Comparison of ENCODE assay signal across 16 cellular contexts in the genomic region with DNA sequence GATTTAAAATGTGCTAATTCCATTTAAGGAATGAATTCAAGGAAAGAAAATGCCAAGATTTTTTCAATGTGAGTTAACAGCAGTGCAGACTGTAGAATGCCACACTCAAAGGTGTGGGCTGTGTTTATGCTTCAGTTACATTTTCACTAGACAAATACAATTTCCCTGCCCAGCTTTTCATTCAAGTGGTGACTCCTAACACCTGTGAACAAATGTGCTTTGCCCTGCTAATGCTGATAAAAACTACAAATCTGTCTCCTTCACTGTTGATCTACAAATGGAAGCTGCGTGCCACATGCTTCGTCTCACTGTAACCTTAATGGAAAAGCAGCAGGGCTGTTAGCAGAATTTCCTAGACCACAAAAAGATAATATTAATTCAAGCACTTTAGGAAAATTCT. TPM values are rescaled to one million over a fixed set of nuclear protein-coding genes. Genes with fewer than 3 reads are reported as not detected.
A peak's percentile ranks its signal among the peaks of the same experiment; 100 is the strongest.
DNase-seq lines count a peak whose midpoint lies in the region; ATAC-seq, FAIRE-seq and TF ChIP-seq lines count a peak whose summit lies in the region.
"Had no signal": no experiment of that assay in that cellular context is flagged by ENCODE, and none has a peak within 500 bp of the region (broad histone marks: within the 10 kb centered on the region; RNA-seq: fewer than 3 reads in every experiment).

No MANE protein-coding gene starts in this region.

- ATAC-seq in pancreas, result peak in 3 of 4 donors; percentile 19 to 70 (median 61)
- ATAC-seq in GM19455 (IDR thresholded peaks at IDR 0.05; ENCODE audit: unreplicated experiment), result no peak

- peak overlapping the region; percentile 48 for H2AFZ ChIP-seq in OCI-LY3 (ENCODE audit: low read depth, low read length)

- H3K36me3 ChIP-seq in OCI-LY3 (replicated peaks; ENCODE audit: low read depth, low read length) (peaks cover 19% of the 10 kb centered on the region), pancreas (no peaks in the 10 kb centered on the region)
- H3K36me3 ChIP-seq: BLaER1 treated with 17β-estradiol and CSF1 and Interleukin-3, amounts not matched to agents 10 nM and 100 nM had no signal

- peak overlapping the region; percentile 62 for H3K4me2 ChIP-seq in OCI-LY3 (ENCODE audit: low read length)
- H3K4me2 ChIP-seq: BLaER1 treated with 17β-estradiol and CSF1 and Interleukin-3, amounts not matched to agents 10 nM and 100 nM had no signal

- 46 to 56% methylated on average over 2 of the region's 2 CpGs for WGBS in pancreas, 2 donors

- peak overlapping the region; percentile 45; the same call in 1 of the 2 replicates for H3K4me3 ChIP-seq in OCI-LY3 (ENCODE audit: low read length)
- no peak overlapping the region for H3K4me3 ChIP-seq in pancreas
- H3K4me3 ChIP-seq: BLaER1 treated with 17β-estradiol and CSF1 and Interleukin-3, amounts not matched to agents 10 nM and 100 nM had no signal

- H3K27me3 ChIP-seq in OCI-LY3 (ENCODE audit: low read depth, low read length), result no peaks in the 10 kb centered on the region
- H3K27me3 ChIP-seq in pancreas, result no peaks in the 10 kb centered on the region
- H3K27me3 ChIP-seq: BLaER1 treated with 17β-estradiol and CSF1 and Interleukin-3, amounts not matched to agents 10 nM and 100 nM had no signal

- peak in 2 of 3 experiments; percentile 41 to 86 for DNase-seq in NCI-H1417 (lab: John Stamatoyannopoulos, UW)
- DNase-seq in NCI-H2171 treated with DMSO at 0.1 percent for 48 hours (lab: John Stamatoyannopoulos, UW), result peak; percentile 90
- DNase-seq in pancreas, result no peak
- DNase-seq in RPMI8226, result no peak
- no peak for DNase-seq in activated CD4-positive, CD25-positive, alpha-beta regulatory T cell treated with anti-CD3 and anti-CD28 coated beads, Interleukin-2, amount 50 U/mL, for 72 hours
- DNase-seq: ACHN; CD4-positive, CD25-positive, alpha-beta regulatory T cell; DND-41; GDM1; HCEC 1CT; HFFc6 had no signal

- H3K27ac ChIP-seq in OCI-LY3 (ENCODE audit: low read length) (peak overlapping the region; percentile 90), pancreas (no peak overlapping the region)
- H3K27ac ChIP-seq: BLaER1 treated with 17β-estradiol and CSF1 and Interleukin-3, amounts not matched to agents 10 nM and 100 nM; HL-60 had no signal

- H3K9me3 ChIP-seq in OCI-LY3 (ENCODE audit: insufficient read depth, low read length), result peaks cover 16% of the 10 kb centered on the region; the same call in 1 of the 2 replicates
- H3K9me3 ChIP-seq in pancreas, result no peaks in the 10 kb centered on the region
- H3K9me3 ChIP-seq: BLaER1 treated with 17β-estradiol and CSF1 and Interleukin-3, amounts not matched to agents 10 nM and 100 nM had no signal

- peak overlapping the region; percentile 82 for H3K9ac ChIP-seq in OCI-LY3 (ENCODE audit: low read length)
- H3K9ac ChIP-seq: BLaER1 treated with 17β-estradiol and CSF1 and Interleukin-3, amounts not matched to agents 10 nM and 100 nM had no signal

- no peak for FAIRE-seq in pancreas (lab: Jason Lieb, UNC)
- FAIRE-seq: GM12892 had no signal

- intact Hi-C loops in pancreas (cut with DNase I), result no loop called here

- H3K4me1 ChIP-seq in OCI-LY3 (ENCODE audit: low read length), result peaks cover 63% of the 10 kb centered on the region
- no peaks in the 10 kb centered on the region for H3K4me1 ChIP-seq in pancreas

- peaks cover 48% of the 10 kb centered on the region for H3K79me2 ChIP-seq in OCI-LY3 (ENCODE audit: low read length)

- TF ChIP-seq CTCF in OCI-LY3 (IDR thresholded peaks at IDR 0.05; ENCODE audit: low read depth, low read length), result no peak
- TF ChIP-seq CTCF in pancreas (IDR thresholded peaks at IDR 0.05), result no peak

- no peaks in the 10 kb centered on the region for H4K20me1 ChIP-seq in OCI-LY3 (ENCODE audit: insufficient read depth, low read length)
- H4K20me1 ChIP-seq: BLaER1 treated with 17β-estradiol and CSF1 and Interleukin-3, amounts not matched to agents 10 nM and 100 nM had no signal

RNA-seq across cellular contexts. Expression of a gene that starts 19.8 kb away (rescaled TPM):
- total RNA-seq in pancreas, result 10 to 100 TPM in 4 of 6 donors, 1 to 10 TPM in 2; 8.2 to 27.9 (median 12.3) TPM
- polyA plus RNA-seq in pancreas, result 1 to 10 TPM; 4.4 to 7.3 TPM

Comparison
In these comparisons a context has a peak if more than half of its experiments do, and no peak if none do; other contexts are left out.
1. DNase-seq: peak in NCI-H1417 (2 of 3) and NCI-H2171 treated with DMSO at 0.1 percent for 48 hours (single experiment); none in pancreas (0 of 6), RPMI8226 (single experiment) and activated CD4-positive, CD25-positive, alpha-beta regulatory T cell treated with anti-CD3 and anti-CD28 coated beads, Interleukin-2, amount 50 U/mL, for 72 hours (single experiment).